ENCODE assay signal across 8 cellular contexts in the genomic region with DNA sequence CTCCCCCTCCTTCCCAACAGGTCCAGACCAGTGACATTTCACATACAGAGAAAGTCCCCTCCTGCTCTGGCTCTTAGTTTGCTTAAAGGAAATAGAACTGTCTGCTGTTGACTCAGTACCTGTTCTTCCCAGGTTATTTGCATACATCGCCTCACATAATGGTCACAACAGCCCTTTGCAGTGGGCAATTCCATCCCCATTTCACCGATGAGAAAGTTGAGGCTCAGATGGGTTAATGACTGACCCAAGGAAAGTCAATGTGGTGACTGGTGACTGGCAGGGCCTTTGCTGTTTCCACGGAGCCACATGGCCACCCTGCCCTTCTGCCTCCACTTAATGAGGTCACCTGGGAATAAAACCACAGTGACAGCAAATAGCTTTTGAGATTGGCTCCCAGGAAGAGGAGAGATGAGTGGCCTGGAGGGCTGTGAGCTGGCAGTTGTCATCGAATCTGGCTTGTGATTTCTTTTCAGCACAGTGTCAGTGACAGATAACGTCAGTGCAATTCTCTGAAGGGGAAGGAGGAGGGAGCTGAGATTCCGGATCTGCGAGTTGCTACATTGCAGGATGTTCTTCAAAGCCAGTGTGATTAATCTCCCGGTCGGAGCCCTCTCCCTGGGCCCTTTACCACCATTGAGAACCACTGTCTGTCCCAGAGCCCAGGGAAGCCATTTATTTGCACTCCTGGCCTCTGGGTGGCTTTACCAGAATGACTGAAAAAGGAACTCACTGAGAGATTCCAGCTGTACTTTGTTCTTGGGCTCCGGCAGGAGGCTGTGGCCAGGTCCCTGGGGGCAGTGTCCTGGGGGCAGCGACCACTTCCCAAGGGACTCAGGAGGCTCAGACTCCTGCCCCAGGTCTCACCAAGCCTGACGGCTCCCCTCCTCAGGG.
A peak's percentile ranks its signal among the peaks of the same experiment; 100 is the strongest.
DNase-seq lines count a peak whose midpoint lies in the region; ATAC-seq, FAIRE-seq and TF ChIP-seq lines count a peak whose summit lies in the region.

No MANE protein-coding gene starts in this region.

- 0 out of 6 replicates have a peak, but pooled peaks of 2 of the 3 experiments have one; percentile 8 for TF ChIP-seq CTCF in GM12878 (IDR thresholded peaks at IDR 0.05 in 2 of 3, conservative IDR thresholded peaks at IDR 0.05 in 1 of 3; ENCODE audit: control insufficient read depth in 2 of 3, extremely low read depth in 1 of 3, insufficient read depth in 1 of 3, low read depth in 3 of 3, low read length in 3 of 3)

- BruUV-seq in GM12878 (replicated peaks; lab: Mats Ljungman, UMichigan): TSS peak; percentile 73

- H4K91ac ChIP-seq in neuronal stem cell (ENCODE audit: low read depth, low read length, poor library complexity): no peak overlapping the region

- no peak for TF ChIP-seq RAD21 in GM12878 (IDR thresholded peaks at IDR 0.05; ENCODE audit: insufficient read depth, low read depth, low read length)

- peak; percentile 94 for DNase-seq in DMS153 (lab: John Stamatoyannopoulos, UW)
- DNase-seq in GM12878 (ENCODE audit: low read depth, low spot score): peak; percentile 89
- no peak for DNase-seq in neuronal stem cell (ENCODE audit: low spot score)
- DNase-seq in NOMO-1 treated with DMSO at 0.1 percent for 48 hours (lab: John Stamatoyannopoulos, UW; ENCODE audit: unreplicated experiment): no peak
- no peak for DNase-seq in Kasumi-1 (lab: John Stamatoyannopoulos, UW)
- DNase-seq in activated T-cell treated with anti-CD3 and anti-CD28 coated beads, Interleukin-2, amount 50 U/mL, for 48 hours: no peak

- no peaks in the 10 kb centered on the region for H3K27me3 ChIP-seq in GM12878 (replicated peaks in 1 of 2; ENCODE audit: control insufficient read depth in 2 of 2, insufficient read depth in 2 of 2, low read length in 1 of 2)
- H3K27me3 ChIP-seq in neuronal stem cell (ENCODE audit: control insufficient read depth in 3 of 3, insufficient read depth in 3 of 3, low read depth in 1 of 3, low read length in 3 of 3): no peaks in the 10 kb centered on the region

- under 1% methylated on average over 12 of the region's 12 CpGs for WGBS in GM12878 (ENCODE audit: insufficient coverage, insufficient replicate concordance, low lambda C conversion rate, missing lambda C conversion rate)
- WGBS in neuronal stem cell (ENCODE audit: extremely low coverage in 2 of 2, insufficient read length in 2 of 2, insufficient replicate concordance in 1 of 2), 2 donors: no CpG with 5 or more reads among the region's 12 CpGs

- no peak overlapping the region for H2BK5ac ChIP-seq in neuronal stem cell (ENCODE audit: low read length)

- H3K4me3 ChIP-seq in GM12878 (no peak overlapping the region; the same call in 1 of the 2 replicates), neuronal stem cell (ENCODE audit: low read length in 2 of 2) (no peak overlapping the region)

- RAD21 ChIA-PET in GM12878 (lab: Charles Lee; ENCODE audit: unreplicated experiment): interaction anchor here (0.9 to 11.5 kb wide), 12 partner anchors 9 to 189 kb away, joined by 3 to 174 read pairs (median 6); no protein-coding TSS in a partner anchor

- in situ Hi-C loops in GM12878 (cut with MboI): no loop called here

- no peak overlapping the region for H2BK120ac ChIP-seq in neuronal stem cell (ENCODE audit: low read depth, low read length)

- H3K79me1 ChIP-seq in neuronal stem cell (ENCODE audit: low read depth, low read length): no peaks in the 10 kb centered on the region

- H3K4me2 ChIP-seq in GM12878 (ENCODE audit: control insufficient read depth, insufficient read depth): peak overlapping the region; percentile 81
- no peak overlapping the region for H3K4me2 ChIP-seq in neuronal stem cell (ENCODE audit: insufficient read depth, low read length, poor library complexity, severe bottlenecking)

- CTCF ChIA-PET in GM12878 (lab: Yijun Ruan, JAX): interaction anchor here (0.8 to 13.5 kb wide), 17 partner anchors 10 to 189 kb away, joined by 3 to 208 read pairs (median 7); no protein-coding TSS in a partner anchor

- H3K18ac ChIP-seq in neuronal stem cell (ENCODE audit: low read length): peak overlapping the region; percentile 54

- H3K14ac ChIP-seq in neuronal stem cell (ENCODE audit: low read length): peak overlapping the region; percentile 14

- POLR2A ChIA-PET in GM12878 (lab: Charles Lee): interaction anchor here (1.4 to 1.8 kb wide), 3 partner anchors 13 to 56 kb away, joined by 4 read pairs; no protein-coding TSS in a partner anchor

- peak overlapping the region; percentile 56 for H2AFZ ChIP-seq in GM12878 (ENCODE audit: control insufficient read depth, low read depth, low read length)
- H2AFZ ChIP-seq in neuronal stem cell (ENCODE audit: low read length): peak overlapping the region; percentile 66

- no peak overlapping the region for H2BK15ac ChIP-seq in neuronal stem cell (ENCODE audit: low read length)

- peak; percentile 27 for FAIRE-seq in GM12878 (lab: Jason Lieb, UNC)

- ATAC-seq in GM19397 (IDR thresholded peaks at IDR 0.05; ENCODE audit: unreplicated experiment) (peak; percentile 55), HG03378 (IDR thresholded peaks at IDR 0.05; ENCODE audit: unreplicated experiment) (peak; percentile 67), GM12878 (peak; percentile 70)

- peak; percentile 34 to 84; a peak in 3 of 4 replicates for TF ChIP-seq EP300 in GM12878 (IDR thresholded peaks at IDR 0.05; ENCODE audit: borderline replicate concordance in 1 of 2, control insufficient read depth in 1 of 2, low read depth in 2 of 2, low read length in 2 of 2)

- H3K4me1 ChIP-seq in GM12878 (ENCODE audit: control insufficient read depth, insufficient read depth, low read length) (peaks cover 55% of the 10 kb centered on the region), neuronal stem cell (ENCODE audit: control insufficient read depth in 2 of 2, insufficient read depth in 1 of 2, low read depth in 1 of 2, low read length in 2 of 2) (peaks cover 0 to 14% of the 10 kb centered on the region in 2 donors)

- no peak for TF ChIP-seq POLR2A in GM12878 (IDR thresholded peaks at IDR 0.05; ENCODE audit: low read depth, low read length)

- no peaks in the 10 kb centered on the region for H4K20me1 ChIP-seq in GM12878 (ENCODE audit: control insufficient read depth, insufficient read depth)

- H3K9ac ChIP-seq in GM12878 (ENCODE audit: control insufficient read depth, insufficient read depth, low read length) (peak overlapping the region; percentile 30; the same call in 1 of the 2 replicates), neuronal stem cell (ENCODE audit: low read depth, low read length, poor library complexity) (no peak overlapping the region)

- SMC1A ChIA-PET in GM12878 (lab: Charles Lee; ENCODE audit: uncharacterized antibody, unreplicated experiment): interaction anchor here (1.0 to 12.0 kb wide), 20 partner anchors 9 to 353 kb away, joined by 3 to 202 read pairs (median 6); no protein-coding TSS in a partner anchor

- peak overlapping the region; percentile 27 for H2AK5ac ChIP-seq in neuronal stem cell (ENCODE audit: low read depth, low read length)

- H3K79me2 ChIP-seq in GM12878 (ENCODE audit: control insufficient read depth, insufficient read depth, low read length): no peaks in the 10 kb centered on the region

- H3K9me3 ChIP-seq in GM12878 (replicated peaks; ENCODE audit: control insufficient read depth, insufficient read depth, low read length) (no peaks in the 10 kb centered on the region; the same call in 2 of the 3 replicates), neuronal stem cell (replicated peaks in 1 of 2; ENCODE audit: control insufficient read depth in 2 of 2, insufficient read depth in 1 of 2, low read depth in 1 of 2, low read length in 2 of 2) (no peaks in the 10 kb centered on the region)

- peak overlapping the region; percentile 19 for H2BK12ac ChIP-seq in neuronal stem cell (ENCODE audit: low read length)

- H4K8ac ChIP-seq in neuronal stem cell (ENCODE audit: low read depth, low read length): no peak overlapping the region

- H3K36me3 ChIP-seq in GM12878 (ENCODE audit: control insufficient read depth in 2 of 2, insufficient read depth in 2 of 2, low read length in 1 of 2): no peaks in the 10 kb centered on the region
- H3K36me3 ChIP-seq in neuronal stem cell (replicated peaks in 1 of 2; ENCODE audit: control insufficient read depth in 2 of 2, insufficient read depth in 2 of 2, low read length in 2 of 2): no peaks in the 10 kb centered on the region

- H3K27ac ChIP-seq in GM12878 (ENCODE audit: control insufficient read depth, insufficient read depth) (peak overlapping the region; percentile 64), neuronal stem cell (replicated peaks; ENCODE audit: low read length) (no peak overlapping the region)

- H3K23ac ChIP-seq in neuronal stem cell (ENCODE audit: low read depth, low read length, poor library complexity): no peak overlapping the region

- H3K4ac ChIP-seq in neuronal stem cell (ENCODE audit: low read length): no peak overlapping the region

- intact Hi-C loops in GM12878 (cut with micrococcal nuclease; ENCODE audit: unreplicated experiment): loop anchor here (1.0 to 10.0 kb wide), 7 partner anchors 50 to 1262 kb away; a partner anchor contains a TSS

TF ChIP-seq in GM12878, 131 proteins besides CTCF, POLR2A, EP300 and RAD21 (continues in another document):
- TF ChIP-seq IKZF1 (conservative IDR thresholded peaks at IDR 0.05): peak; percentile 89
- TF ChIP-seq NRF1 (conservative IDR thresholded peaks at IDR 0.05; ENCODE audit: low read depth, low read length): no peak
- TF ChIP-seq KDM1A (IDR thresholded peaks at IDR 0.05; ENCODE audit: borderline replicate concordance): no peak
- TF ChIP-seq RFX5 (IDR thresholded peaks at IDR 0.05; ENCODE audit: low read depth, low read length): peak; percentile 86
- TF ChIP-seq POLR2AphosphoS2 (IDR thresholded peaks at IDR 0.05; ENCODE audit: low read depth, low read length): no peak
- TF ChIP-seq RUNX3 (IDR thresholded peaks at IDR 0.05; ENCODE audit: low read length): peak; percentile 68
- TF ChIP-seq BCL11A (IDR thresholded peaks at IDR 0.05; ENCODE audit: low read depth, low read length): peak; percentile 35; the same call in 1 of the 2 replicates
- TF ChIP-seq BMI1 (IDR thresholded peaks at IDR 0.05; ENCODE audit: borderline replicate concordance): no peak
- TF ChIP-seq SMC3 (IDR thresholded peaks at IDR 0.05; ENCODE audit: borderline replicate concordance, low read length): peak; percentile 22; the same call in 1 of the 2 replicates
- TF ChIP-seq YBX1 (IDR thresholded peaks at IDR 0.05): no peak
- peak; percentile 20 for TF ChIP-seq LARP7 (IDR thresholded peaks at IDR 0.05)
- TF ChIP-seq ZNF217 (IDR thresholded peaks at IDR 0.05): peak; percentile 98
- TF ChIP-seq GABPA (IDR thresholded peaks at IDR 0.05; ENCODE audit: low read depth): no peak
- TF ChIP-seq ZNF384 (IDR thresholded peaks at IDR 0.05; ENCODE audit: borderline replicate concordance, low read depth, low read length): no peak

Comparison
In these comparisons a context has a peak if more than half of its experiments do, and no peak if none do; other contexts are left out.
1. DNase-seq: peak in DMS153 (single experiment) and GM12878 (single experiment); none in neuronal stem cell (single experiment), NOMO-1 treated with DMSO at 0.1 percent for 48 hours (single experiment), Kasumi-1 (0 of 2) and activated T-cell treated with anti-CD3 and anti-CD28 coated beads, Interleukin-2, amount 50 U/mL, for 48 hours (0 of 2).
2. Peak in every context shown above with its lines, with median percentiles within 50 percentile points of each other: ATAC-seq.